9 cellular contexts compared by ENCODE assay signal in the genomic region with DNA sequence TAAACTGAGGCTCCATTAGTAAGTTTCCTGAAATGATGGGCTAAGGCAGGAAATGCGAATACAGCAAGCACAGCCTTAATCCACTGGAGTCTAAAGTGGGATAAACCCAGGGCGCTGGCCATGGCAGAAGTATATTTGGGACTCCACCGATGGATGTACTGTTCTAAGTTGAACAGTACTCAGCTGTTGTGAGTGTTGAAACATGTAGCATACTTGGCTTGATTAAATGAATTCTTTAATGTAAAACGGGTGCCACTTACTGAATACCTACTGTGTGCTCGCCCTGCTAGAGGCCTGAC. TPM values are rescaled to one million over a fixed set of nuclear protein-coding genes. Genes with fewer than 3 reads are reported as not detected.
DNase-seq lines count a peak whose midpoint lies in the region; ATAC-seq and TF ChIP-seq lines count a peak whose summit lies in the region.
"Had no signal": no experiment of that assay in that cellular context is flagged by ENCODE, and none has a peak within 500 bp of the region (broad histone marks: within the 10 kb centered on the region; RNA-seq: fewer than 3 reads in every experiment).

No MANE protein-coding gene starts in this region.

- H3K4me2 ChIP-seq in MM.1S (ENCODE audit: low read depth, low read length) = peak overlapping the region; percentile 88

- H3K27me3 ChIP-seq in MM.1S (replicated peaks; ENCODE audit: insufficient read depth, low read length) (no peaks in the 10 kb centered on the region), lower lobe of right lung (ENCODE audit: low read depth) (no peaks in the 10 kb centered on the region)

- peak overlapping the region; percentile 87; the same call in 1 of the 2 replicates for H2AFZ ChIP-seq in MM.1S (ENCODE audit: low read length)

- H3K4me1 ChIP-seq in MM.1S (ENCODE audit: low read length) (no peaks in the 10 kb centered on the region), lower lobe of right lung (peaks cover 7% of the 10 kb centered on the region)

- no peaks in the 10 kb centered on the region for H3K9me3 ChIP-seq in MM.1S (replicated peaks; ENCODE audit: insufficient read depth, low read length)
- H3K9me3 ChIP-seq in lower lobe of right lung = no peaks in the 10 kb centered on the region

- H3K36me3 ChIP-seq in MM.1S (replicated peaks; ENCODE audit: insufficient read depth, low read length) = no peaks in the 10 kb centered on the region
- H3K36me3 ChIP-seq in lower lobe of right lung = no peaks in the 10 kb centered on the region

- H3K79me2 ChIP-seq in MM.1S (ENCODE audit: low read length) = no peaks in the 10 kb centered on the region

- no peak overlapping the region; the same call in 1 of the 2 replicates for H3K4me3 ChIP-seq in MM.1S (ENCODE audit: low read length)
- H3K4me3 ChIP-seq in lower lobe of right lung = peak overlapping the region; percentile 64

- TF ChIP-seq CTCF in MM.1S (IDR thresholded peaks at IDR 0.05; ENCODE audit: low read length) (no peak), lower lobe of right lung (IDR thresholded peaks at IDR 0.05) (no peak)

- DNase-seq in MM.1S (no peak), cerebellum (ENCODE audit: low spot score) (peak; percentile 26), lower lobe of right lung (no peak), substantia nigra (lab: John Stamatoyannopoulos, UW) (peak in 8 of 49 donors; percentile 17 to 75 (median 51)), NCI-H526 treated with DMSO at 0.1 percent for 48 hours (lab: John Stamatoyannopoulos, UW) (no peak), NCI-H526 (lab: John Stamatoyannopoulos, UW) (no peak), NCI-H510A (lab: John Stamatoyannopoulos, UW) (no peak)
- DNase-seq: stimulated activated CD4-positive, alpha-beta T cell treated with anti-CD3 and anti-CD28 coated beads, Interleukin-4, amount 100 ng/mL, for 4 hours had no signal

- no peaks in the 10 kb centered on the region for H3K9me2 ChIP-seq in MM.1S (replicated peaks; ENCODE audit: insufficient read depth, low read length)

- ATAC-seq in lower lobe of right lung (peak in 1 of 2 donors; percentile 11), GM18519 (IDR thresholded peaks at IDR 0.05; ENCODE audit: low FRiP score, unreplicated experiment) (no peak)

- H4K20me1 ChIP-seq in MM.1S (ENCODE audit: insufficient read depth, low read length) = no peaks in the 10 kb centered on the region

- intact Hi-C loops in lower lobe of right lung (cut with DNase I) = no loop called here

- no peak overlapping the region for H3K9ac ChIP-seq in MM.1S (ENCODE audit: low read length)

- no peak overlapping the region for H3K27ac ChIP-seq in MM.1S (ENCODE audit: low read length)
- H3K27ac ChIP-seq in lower lobe of right lung = peak overlapping the region; percentile 82
- H3K27ac ChIP-seq in substantia nigra (ENCODE audit: low read depth, low read length, poor library complexity, severe bottlenecking) = peak overlapping the region; percentile 88

- H3F3A ChIP-seq in MM.1S (ENCODE audit: insufficient read depth, low read length) = 0 out of 2 replicates have a peak, but pooled peaks cover 4% of the 10 kb centered on the region

RNA-seq across cellular contexts. Expression of a gene that starts 1.0 kb away (rescaled TPM):
- total RNA-seq in cerebellum (7.3 TPM), lower lobe of right lung (12.8 TPM)
